8 cellular contexts compared by ENCODE assay signal in the genomic region with DNA sequence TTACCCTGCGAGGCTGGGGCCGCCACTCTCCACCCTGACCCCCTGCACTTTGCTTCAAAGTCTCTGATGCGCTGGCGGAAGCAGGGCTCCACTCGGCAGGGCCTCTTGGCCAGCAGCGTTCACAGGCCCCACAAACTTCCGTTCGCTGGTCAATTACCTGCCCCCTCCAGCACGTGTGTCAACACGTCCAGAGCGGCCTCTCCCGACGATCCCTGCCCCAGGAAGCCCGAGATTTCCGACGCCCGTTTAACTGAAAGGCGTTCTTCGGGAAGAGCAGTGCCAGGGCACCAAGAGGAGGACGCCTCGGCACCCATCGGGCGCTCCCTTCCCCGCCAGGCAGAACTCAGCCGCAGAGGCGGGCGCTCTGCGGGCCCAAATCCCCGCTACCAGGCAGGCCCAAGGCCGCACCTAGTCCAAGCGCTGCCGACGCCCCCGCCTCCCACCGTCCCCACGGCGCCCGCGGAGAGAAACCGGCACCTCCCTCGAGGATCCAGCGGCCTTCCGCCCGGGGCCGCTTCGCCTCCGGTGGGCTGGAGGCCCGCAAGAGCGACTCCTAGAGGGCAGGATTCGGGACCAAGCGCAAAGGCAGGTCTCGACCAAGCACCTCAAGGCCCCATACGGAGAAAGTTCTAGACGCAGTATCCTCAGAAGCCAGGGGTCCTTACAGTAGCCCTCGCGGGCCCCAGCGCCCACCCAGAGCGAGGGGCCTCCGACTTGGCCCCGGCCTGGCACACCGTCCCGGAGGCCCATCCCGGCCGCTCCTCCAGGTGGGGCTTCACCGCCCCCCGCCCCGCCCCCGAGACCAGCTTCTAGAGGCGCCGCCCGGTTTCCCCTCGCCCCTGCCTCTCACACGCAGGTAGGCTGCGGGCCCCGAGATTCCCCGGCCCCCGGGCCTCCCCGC. TPM values are rescaled to one million over a fixed set of nuclear protein-coding genes. Genes with fewer than 3 reads are reported as not detected.
A peak's percentile ranks its signal among the peaks of the same experiment; 100 is the strongest.
DNase-seq lines count a peak whose midpoint lies in the region; ATAC-seq and TF ChIP-seq lines count a peak whose summit lies in the region.

No MANE protein-coding gene starts in this region.

- peak overlapping the region; percentile 86 for H3K27ac Mint-ChIP-seq in activated CD8-positive, alpha-beta T cell treated with anti-CD3 and anti-CD28 coated beads, Interleukin-2, amount 10 ng/mL, durations not matched to agents 7 days and 5 days

- no peaks in the 10 kb centered on the region for H3K27me3 Mint-ChIP-seq in activated CD8-positive, alpha-beta T cell treated with anti-CD3 and anti-CD28 coated beads, Interleukin-2, amount 10 ng/mL, durations not matched to agents 7 days and 5 days (ENCODE audit: low read depth)

- POLR2A ChIA-PET in activated CD8-positive, alpha-beta T cell treated with anti-CD3 and anti-CD28 coated beads, Interleukin-2, amount 10 ng/mL, durations not matched to agents 7 days and 5 days (lab: Charles Lee): no interaction called here

- peaks cover 25% of the 10 kb centered on the region for H3K36me3 ChIP-seq in neutrophil

- H3K4me1 ChIP-seq in neutrophil (ENCODE audit: control insufficient read depth in 1 of 2, insufficient read depth in 1 of 2, low read depth in 1 of 2, low read length in 1 of 2): peaks cover 45 to 50% of the 10 kb centered on the region in 2 experiments

- intact Hi-C loops in Right ventricle myocardium inferior (cut with DNase I) (loop anchor here (5.0 kb wide), 1 partner anchor 36 kb away; the partner anchor contains the start of gene SLC6A8), cardiac septum (cut with DNase I) (loop anchor here (5.0 kb wide), 1 partner anchor 116 kb away; no protein-coding TSS in a partner anchor)

- peak overlapping the region; percentile 70 to 72 for H3K4me3 ChIP-seq in neutrophil (ENCODE audit: low read depth in 1 of 2, low read length in 1 of 2)

- ATAC-seq in Right ventricle myocardium inferior (peak; percentile 0), HG02938 (IDR thresholded peaks at IDR 0.05; ENCODE audit: unreplicated experiment) (peak; percentile 40)
- ATAC-seq in activated CD8-positive, alpha-beta T cell treated with anti-CD3 and anti-CD28 coated beads, Interleukin-2, amount 10 ng/mL, durations not matched to agents 7 days and 5 days: peak; percentile 37

- H3K36me3 Mint-ChIP-seq in activated CD8-positive, alpha-beta T cell treated with anti-CD3 and anti-CD28 coated beads, Interleukin-2, amount 10 ng/mL, durations not matched to agents 7 days and 5 days (ENCODE audit: low read depth): peaks cover 26% of the 10 kb centered on the region

- H3K4me3 Mint-ChIP-seq in activated CD8-positive, alpha-beta T cell treated with anti-CD3 and anti-CD28 coated beads, Interleukin-2, amount 10 ng/mL, durations not matched to agents 7 days and 5 days: peak overlapping the region; percentile 88

- CTCF ChIA-PET in activated CD8-positive, alpha-beta T cell treated with anti-CD3 and anti-CD28 coated beads, Interleukin-2, amount 10 ng/mL, durations not matched to agents 7 days and 5 days (lab: Charles Lee): interaction anchor here (1.0 kb wide), 1 partner anchor 16 kb away, joined by 3 read pairs; no protein-coding TSS in a partner anchor

- no peaks in the 10 kb centered on the region for H3K9me3 ChIP-seq in neutrophil

- H3K27ac ChIP-seq in neutrophil: peak overlapping the region; percentile 94

- DNase-seq in Right ventricle myocardium inferior (ENCODE audit: missing footprints) (no peak), cardiac septum (ENCODE audit: low spot score) (no peak), NCI-H2196 (lab: John Stamatoyannopoulos, UW; ENCODE audit: unreplicated experiment) (peak; percentile 13), fibroblast of gingiva (ENCODE audit: low read depth) (peak; percentile 14), dedifferentiated amniotic fluid mesenchymal stem cell (ENCODE audit: extremely low spot score) (no peak)
- DNase-seq in activated CD8-positive, alpha-beta T cell treated with anti-CD3 and anti-CD28 coated beads, Interleukin-2, amount 10 ng/mL, durations not matched to agents 7 days and 5 days: peak; percentile 60

- peaks cover 33% of the 10 kb centered on the region for H3K4me1 Mint-ChIP-seq in activated CD8-positive, alpha-beta T cell treated with anti-CD3 and anti-CD28 coated beads, Interleukin-2, amount 10 ng/mL, durations not matched to agents 7 days and 5 days (ENCODE audit: low read depth)

- no peaks in the 10 kb centered on the region for H3K27me3 ChIP-seq in neutrophil

- no peaks in the 10 kb centered on the region for H3K9me3 Mint-ChIP-seq in activated CD8-positive, alpha-beta T cell treated with anti-CD3 and anti-CD28 coated beads, Interleukin-2, amount 10 ng/mL, durations not matched to agents 7 days and 5 days (ENCODE audit: insufficient read depth)

- TF ChIP-seq CTCF in neutrophil (IDR thresholded peaks at IDR 0.05): no peak

RNA-seq across cellular contexts. Expression of gene BCAP31, which starts 0.6 kb away (rescaled TPM):
- total RNA-seq in Right ventricle myocardium inferior (98.5 TPM), cardiac septum (98.0 TPM)
- total RNA-seq in activated CD8-positive, alpha-beta T cell treated with anti-CD3 and anti-CD28 coated beads, Interleukin-2, amount 10 ng/mL, durations not matched to agents 7 days and 5 days: 100 to 1,000 TPM; 155 to 158 TPM

RNA-seq across cellular contexts. Expression of gene ABCD1, which starts 1.1 kb away (rescaled TPM):
- total RNA-seq in Right ventricle myocardium inferior (16.4 TPM), cardiac septum (15.1 TPM)
- 10 to 100 TPM; 14.6 to 15.9 TPM for total RNA-seq in activated CD8-positive, alpha-beta T cell treated with anti-CD3 and anti-CD28 coated beads, Interleukin-2, amount 10 ng/mL, durations not matched to agents 7 days and 5 days

RNA-seq across cellular contexts. Expression of gene SLC6A8, which starts 35.9 kb away (rescaled TPM):
- total RNA-seq in Right ventricle myocardium inferior: 178 TPM
- 144 TPM for total RNA-seq in cardiac septum
- total RNA-seq in activated CD8-positive, alpha-beta T cell treated with anti-CD3 and anti-CD28 coated beads, Interleukin-2, amount 10 ng/mL, durations not matched to agents 7 days and 5 days: 1 to 10 TPM in 1 of 2 experiments, under 1 TPM in 1; 0.82 to 1.3 TPM

RNA-seq across cellular contexts. Expression of gene PLXNB3, which starts 40.4 kb away (rescaled TPM):
- total RNA-seq in Right ventricle myocardium inferior: 2.3 TPM
- total RNA-seq in cardiac septum: 7.6 TPM
- 1 to 10 TPM in 1 of 2 experiments, under 1 TPM in 1; 0.83 to 1.4 TPM for total RNA-seq in activated CD8-positive, alpha-beta T cell treated with anti-CD3 and anti-CD28 coated beads, Interleukin-2, amount 10 ng/mL, durations not matched to agents 7 days and 5 days

RNA-seq across cellular contexts. Expression of gene PNCK, which starts 50.0 kb away (rescaled TPM):
- total RNA-seq in Right ventricle myocardium inferior: 11.3 TPM
- 7.6 TPM for total RNA-seq in cardiac septum
- under 1 TPM; 0.16 to 0.58 TPM for total RNA-seq in activated CD8-positive, alpha-beta T cell treated with anti-CD3 and anti-CD28 coated beads, Interleukin-2, amount 10 ng/mL, durations not matched to agents 7 days and 5 days

Comparison
In these comparisons a context has a peak if more than half of its experiments do, and no peak if none do; other contexts are left out.
1. DNase-seq: peak in NCI-H2196 (single experiment), activated CD8-positive, alpha-beta T cell treated with anti-CD3 and anti-CD28 coated beads, Interleukin-2, amount 10 ng/mL, durations not matched to agents 7 days and 5 days (single experiment) and fibroblast of gingiva (single experiment); none in Right ventricle myocardium inferior (single experiment), cardiac septum (single experiment) and dedifferentiated amniotic fluid mesenchymal stem cell (single experiment).
2. RNA of gene SLC6A8, which starts 35.9 kb away (total RNA-seq): 178 TPM in Right ventricle myocardium inferior (single experiment) and 144 TPM in cardiac septum (single experiment); 0.82 to 1.3 TPM in activated CD8-positive, alpha-beta T cell treated with anti-CD3 and anti-CD28 coated beads, Interleukin-2, amount 10 ng/mL, durations not matched to agents 7 days and 5 days; every median in the first group is over 10 times any median in the second.
3. Peak in every context shown above with its lines, with median percentiles within 50 percentile points of each other: ATAC-seq.